In the genomic region with DNA sequence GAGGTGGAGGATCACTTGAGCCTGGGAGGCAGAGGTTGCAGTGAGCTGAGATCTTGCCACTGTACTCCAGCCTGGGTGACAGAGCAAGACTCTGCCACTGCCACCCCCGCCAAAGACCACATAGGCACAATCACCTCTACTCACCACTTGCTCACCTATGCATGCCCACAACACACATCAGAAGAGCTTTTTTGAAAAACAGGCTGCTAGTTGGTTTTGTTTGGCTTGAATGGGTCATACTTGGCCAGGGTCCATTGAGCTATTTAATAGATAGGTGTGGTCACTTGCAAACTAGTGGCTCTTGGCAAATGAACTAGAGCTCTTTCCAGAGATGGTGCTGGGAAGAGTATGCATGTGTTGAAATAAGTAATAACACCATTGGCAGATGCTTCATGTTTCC, we compare ENCODE assay signal across 10 cellular contexts.
DNase-seq lines count a peak whose midpoint lies in the region.
"Had no signal": no experiment of that assay in that cellular context is flagged by ENCODE, and none has a peak within 500 bp of the region (broad histone marks: within the 10 kb centered on the region; RNA-seq: fewer than 3 reads in every experiment).

No MANE protein-coding gene starts in this region.

- DNase-seq in Daoy (ENCODE audit: low read depth) = peak; percentile 37
- peak; percentile 78 for DNase-seq in NCI-H2029 treated with DMSO at 0.1 percent for 48 hours (lab: John Stamatoyannopoulos, UW)
- DNase-seq in dermis microvascular lymphatic vessel endothelial cell (ENCODE audit: low read depth in 2 of 2) = peak; percentile 25 to 28
- DNase-seq in myocyte (ENCODE audit: low read depth) = peak; percentile 47
- no peak for DNase-seq in cerebellar cortex (ENCODE audit: low spot score)
- no peak for DNase-seq in NCI-H2227 (lab: John Stamatoyannopoulos, UW; ENCODE audit: unreplicated experiment)
- no peak for DNase-seq in stimulated activated CD4-positive, alpha-beta T cell treated with anti-CD3 and anti-CD28 coated beads, Interleukin-12 subunit alpha, Interleukin-12 subunit beta, amount 100 ng/mL, for 4 hours
- no peak for DNase-seq in T-helper 1 cell
- DNase-seq: activated CD4-positive, alpha-beta T cell treated with anti-CD3 and anti-CD28 coated beads for 1 hour; stimulated activated naive CD8-positive, alpha-beta T cell treated with anti-CD3 and anti-CD28 coated beads, Interleukin-15, Interleukin-2, amounts not matched to agents 100 U/mL and 50 U/mL, for 24 hours had no signal

Comparison
In these comparisons a context has a peak if more than half of its experiments do, and no peak if none do; other contexts are left out.
1. DNase-seq: peak in Daoy (single experiment), NCI-H2029 treated with DMSO at 0.1 percent for 48 hours (single experiment), dermis microvascular lymphatic vessel endothelial cell (2 of 2) and myocyte (single experiment); none in cerebellar cortex (single experiment), NCI-H2227 (single experiment), stimulated activated CD4-positive, alpha-beta T cell treated with anti-CD3 and anti-CD28 coated beads, Interleukin-12 subunit alpha, Interleukin-12 subunit beta, amount 100 ng/mL, for 4 hours (single experiment) and T-helper 1 cell (0 of 5).